In genomic region chr11:33775832-33776231, GRCh38 we compare ENCODE assay signal across 9 cellular contexts. TPM values are rescaled to one million over a fixed set of nuclear protein-coding genes. Genes with fewer than 3 reads are reported as not detected.
A peak's percentile ranks its signal among the peaks of the same experiment; 100 is the strongest.
DNase-seq lines count a peak whose midpoint lies in the region; ATAC-seq and TF ChIP-seq lines count a peak whose summit lies in the region.
"Had no signal": no experiment of that assay in that cellular context is flagged by ENCODE, and none has a peak within 500 bp of the region (broad histone marks: within the 10 kb centered on the region; RNA-seq: fewer than 3 reads in every experiment).

No MANE protein-coding gene starts in this region.

- H3K9me2 ChIP-seq in GM23338 (ENCODE audit: insufficient read depth): peaks cover 4% of the 10 kb centered on the region; the same call in 1 of the 2 replicates

- ATAC-seq in activated CD4-positive, alpha-beta T cell treated with anti-CD3 and anti-CD28 coated beads for 36 hours: no peak
- ATAC-seq in GM23338 (no peak), heart left ventricle (no peak), HG03025 (IDR thresholded peaks at IDR 0.05; ENCODE audit: low FRiP score, unreplicated experiment) (no peak)

- no peaks in the 10 kb centered on the region for H3K9me3 ChIP-seq in heart left ventricle

- POLR2A ChIA-PET in activated CD4-positive, alpha-beta T cell treated with anti-CD3 and anti-CD28 coated beads for 36 hours (lab: Charles Lee): no interaction called here

- H3K4me1 ChIP-seq in GM23338 (ENCODE audit: insufficient read depth): peaks cover 48% of the 10 kb centered on the region
- peaks cover 5 to 74% (median 32%) of the 10 kb centered on the region in 12 donors for H3K4me1 ChIP-seq in heart left ventricle

- H3K27me3 Mint-ChIP-seq in activated CD4-positive, alpha-beta T cell treated with anti-CD3 and anti-CD28 coated beads for 36 hours: peaks cover 17% of the 10 kb centered on the region
- peaks cover 24% of the 10 kb centered on the region for H3K27me3 Mint-ChIP-seq in GM23338 (ENCODE audit: insufficient read depth, low read depth, poor library complexity)
- peaks cover 36% of the 10 kb centered on the region for H3K27me3 Mint-ChIP-seq in activated T-helper 1 cell treated with anti-CD3 and anti-CD28 coated beads, Interleukin-12 subunit alpha, Interleukin-12 subunit beta, Interleukin-2, Interleukin-4 antibody, amounts not matched to agents 30 ng/mL and 10 ng/mL and 1 ng/mL, durations not matched to agents 14 hours and 24 hours and 36 hours (ENCODE audit: insufficient read depth)

- H3K36me3 ChIP-seq in GM23338 (ENCODE audit: insufficient read depth) (no peaks in the 10 kb centered on the region), heart left ventricle (peaks cover 0 to under 1% (median 0%) of the 10 kb centered on the region in 9 donors)

- intact Hi-C loops in activated CD4-positive, alpha-beta T cell treated with anti-CD3 and anti-CD28 coated beads for 36 hours (cut with DNase I, micrococcal nuclease): loop anchor here in 1 of 2 experiments (2.0 kb wide), 2 partner anchors 615 to 883 kb away; partner anchors contain the start of genes CSTF3 and QSER1
- intact Hi-C loops in activated T-helper 1 cell treated with anti-CD3 and anti-CD28 coated beads, Interleukin-12 subunit alpha, Interleukin-12 subunit beta, Interleukin-2, Interleukin-4 antibody, amounts not matched to agents 30 ng/mL and 10 ng/mL and 1 ng/mL, durations not matched to agents 14 hours and 24 hours and 36 hours (cut with micrococcal nuclease): no loop called here
- intact Hi-C loops in heart left ventricle (cut with DNase I): no loop called here

- 27 to 61% (median 39%) methylated on average over 1 of the region's 1 CpG for whole genome bisulfite sequencing in heart left ventricle, 4 donors

- H3K4me2 ChIP-seq in GM23338: peak overlapping the region; percentile 98; the same call in 1 of the 2 replicates

- no peak for DNase-seq in activated CD4-positive, alpha-beta T cell treated with anti-CD3 and anti-CD28 coated beads for 36 hours
- DNase-seq in activated CD4-positive, alpha-beta T cell treated with anti-CD3 and anti-CD28 coated beads, Interleukin-2, amount 50 U/mL, for 48 hours: no peak
- DNase-seq in GM23338 (ENCODE audit: low spot score) (no peak), renal cortical epithelial cell (ENCODE audit: low read depth) (peak; percentile 81), heart left ventricle (no peak), germinal center (ENCODE audit: low spot score) (no peak)
- no peak for DNase-seq in activated T-helper 1 cell treated with anti-CD3 and anti-CD28 coated beads, Interleukin-12 subunit alpha, Interleukin-12 subunit beta, Interleukin-2, Interleukin-4 antibody, amounts not matched to agents 30 ng/mL and 10 ng/mL and 1 ng/mL, durations not matched to agents 14 hours and 24 hours and 36 hours (ENCODE audit: low spot score)
- DNase-seq: NCI-H1417 treated with DMSO at 0.1 percent for 48 hours had no signal

- H3K4me3 ChIP-seq in GM23338: no peak overlapping the region
- H3K4me3 ChIP-seq in heart left ventricle: no peak overlapping the region

- no peaks in the 10 kb centered on the region for H3F3A ChIP-seq in GM23338 (replicated peaks; ENCODE audit: low read depth)

- H3K27ac ChIP-seq in GM23338 (ENCODE audit: low read depth): no peak overlapping the region
- no peak overlapping the region for H3K27ac ChIP-seq in heart left ventricle

- TF ChIP-seq POLR2A in heart left ventricle (IDR thresholded peaks at IDR 0.05): no peak

- H3K4me1 Mint-ChIP-seq in activated CD4-positive, alpha-beta T cell treated with anti-CD3 and anti-CD28 coated beads for 36 hours: peaks cover 34% of the 10 kb centered on the region
- peaks cover 50% of the 10 kb centered on the region for H3K4me1 Mint-ChIP-seq in GM23338
- H3K4me1 Mint-ChIP-seq in activated T-helper 1 cell treated with anti-CD3 and anti-CD28 coated beads, Interleukin-12 subunit alpha, Interleukin-12 subunit beta, Interleukin-2, Interleukin-4 antibody, amounts not matched to agents 30 ng/mL and 10 ng/mL and 1 ng/mL, durations not matched to agents 14 hours and 24 hours and 36 hours (ENCODE audit: low read depth): peaks cover 37% of the 10 kb centered on the region

- peaks cover 20% of the 10 kb centered on the region for H3K79me2 ChIP-seq in GM23338 (replicated peaks; ENCODE audit: insufficient read depth)

- no peak for TF ChIP-seq CTCF in GM23338 (conservative IDR thresholded peaks at IDR 0.05; ENCODE audit: low read depth in 2 of 2)
- TF ChIP-seq CTCF in heart left ventricle (IDR thresholded peaks at IDR 0.05): no peak

- H3K27me3 ChIP-seq in GM23338 (ENCODE audit: insufficient read depth) (peaks cover 29% of the 10 kb centered on the region), heart left ventricle (peaks cover 0 to 6% (median 0%) of the 10 kb centered on the region in 9 donors)

- H3K9me3 Mint-ChIP-seq in activated CD4-positive, alpha-beta T cell treated with anti-CD3 and anti-CD28 coated beads for 36 hours (ENCODE audit: low read depth): no peaks in the 10 kb centered on the region
- no peaks in the 10 kb centered on the region for H3K9me3 Mint-ChIP-seq in GM23338
- no peaks in the 10 kb centered on the region for H3K9me3 Mint-ChIP-seq in activated T-helper 1 cell treated with anti-CD3 and anti-CD28 coated beads, Interleukin-12 subunit alpha, Interleukin-12 subunit beta, Interleukin-2, Interleukin-4 antibody, amounts not matched to agents 30 ng/mL and 10 ng/mL and 1 ng/mL, durations not matched to agents 14 hours and 24 hours and 36 hours

- no peaks in the 10 kb centered on the region for H3K36me3 Mint-ChIP-seq in activated CD4-positive, alpha-beta T cell treated with anti-CD3 and anti-CD28 coated beads for 36 hours (ENCODE audit: low read depth)
- no peaks in the 10 kb centered on the region for H3K36me3 Mint-ChIP-seq in GM23338 (ENCODE audit: low read depth)
- H3K36me3 Mint-ChIP-seq in activated T-helper 1 cell treated with anti-CD3 and anti-CD28 coated beads, Interleukin-12 subunit alpha, Interleukin-12 subunit beta, Interleukin-2, Interleukin-4 antibody, amounts not matched to agents 30 ng/mL and 10 ng/mL and 1 ng/mL, durations not matched to agents 14 hours and 24 hours and 36 hours (ENCODE audit: low read depth): peaks cover 1% of the 10 kb centered on the region

- CTCF ChIA-PET in activated CD4-positive, alpha-beta T cell treated with anti-CD3 and anti-CD28 coated beads for 36 hours (lab: Charles Lee): no interaction called here

- no peak overlapping the region for H2AFZ ChIP-seq in GM23338

- H3K4me3 Mint-ChIP-seq in activated CD4-positive, alpha-beta T cell treated with anti-CD3 and anti-CD28 coated beads for 36 hours: peak overlapping the region; percentile 2
- H3K4me3 Mint-ChIP-seq in GM23338: peak overlapping the region; percentile 85; the same call in 2 of the 3 replicates
- H3K4me3 Mint-ChIP-seq in activated T-helper 1 cell treated with anti-CD3 and anti-CD28 coated beads, Interleukin-12 subunit alpha, Interleukin-12 subunit beta, Interleukin-2, Interleukin-4 antibody, amounts not matched to agents 30 ng/mL and 10 ng/mL and 1 ng/mL, durations not matched to agents 14 hours and 24 hours and 36 hours: peak overlapping the region; percentile 94

- no peak overlapping the region for H3K27ac Mint-ChIP-seq in activated CD4-positive, alpha-beta T cell treated with anti-CD3 and anti-CD28 coated beads for 36 hours
- H3K27ac Mint-ChIP-seq in GM23338: no peak overlapping the region
- H3K27ac Mint-ChIP-seq in activated T-helper 1 cell treated with anti-CD3 and anti-CD28 coated beads, Interleukin-12 subunit alpha, Interleukin-12 subunit beta, Interleukin-2, Interleukin-4 antibody, amounts not matched to agents 30 ng/mL and 10 ng/mL and 1 ng/mL, durations not matched to agents 14 hours and 24 hours and 36 hours: no peak overlapping the region

- peaks cover 20% of the 10 kb centered on the region for H4K20me1 ChIP-seq in GM23338 (replicated peaks; ENCODE audit: insufficient read depth)

TF ChIP-seq in GM23338, 12 proteins besides CTCF, POLR2A, EP300 and RAD21:
- TF ChIP-seq ZNF331 (CRISPR knock-in tag; IDR thresholded peaks at IDR 0.05; ENCODE audit: low read depth): no peak
- TF ChIP-seq STAT1 (IDR thresholded peaks at IDR 0.05; ENCODE audit: unreplicated experiment): no peak

RNA-seq across cellular contexts. Expression of gene FBXO3, which starts 1.5 kb away (rescaled TPM):
- total RNA-seq in activated CD4-positive, alpha-beta T cell treated with anti-CD3 and anti-CD28 coated beads for 36 hours: 10 to 100 TPM; 11.4 to 12.2 TPM
- total RNA-seq in GM23338 (2014; rRNA removed; shearing (Covaris generic)): 28.4 TPM in 2 replicates
- 10.4 and 12.5 TPM in 2 replicates for polyA plus RNA-seq in GM23338 (2016; fragmentation: Nextera tagmentation; extraction: Ambion mirVana)
- total RNA-seq in activated T-helper 1 cell treated with anti-CD3 and anti-CD28 coated beads, Interleukin-12 subunit alpha, Interleukin-12 subunit beta, Interleukin-2, Interleukin-4 antibody, amounts not matched to agents 30 ng/mL and 10 ng/mL and 1 ng/mL, durations not matched to agents 14 hours and 24 hours and 36 hours: 18.6 and 24.3 TPM in 2 replicates
- 57.1 and 64.3 TPM in 2 replicates for total RNA-seq in renal cortical epithelial cell
- total RNA-seq in heart left ventricle: 10 to 100 TPM; 47.3 to 72.8 (median 52.4) TPM
- polyA plus RNA-seq in heart left ventricle: 10 to 100 TPM; 25.7 to 35.4 TPM

RNA-seq across cellular contexts. Expression of gene CD59, which starts 39.6 kb away (rescaled TPM):
- 10 to 100 TPM; 58.2 to 60.0 TPM for total RNA-seq in activated CD4-positive, alpha-beta T cell treated with anti-CD3 and anti-CD28 coated beads for 36 hours
- 41.5 and 61.5 TPM in 2 replicates for total RNA-seq in GM23338 (2014; rRNA removed; shearing (Covaris generic))
- 73.9 and 86.6 TPM in 2 replicates for polyA plus RNA-seq in GM23338 (2016; fragmentation: Nextera tagmentation; extraction: Ambion mirVana)
- 140 and 143 TPM in 2 replicates for total RNA-seq in activated T-helper 1 cell treated with anti-CD3 and anti-CD28 coated beads, Interleukin-12 subunit alpha, Interleukin-12 subunit beta, Interleukin-2, Interleukin-4 antibody, amounts not matched to agents 30 ng/mL and 10 ng/mL and 1 ng/mL, durations not matched to agents 14 hours and 24 hours and 36 hours
- total RNA-seq in renal cortical epithelial cell: 686 and 725 TPM in 2 replicates
- 1,000 to 10,000 TPM in 3 of 9 donors, 100 to 1,000 TPM in 6; 588 to 1,434 (median 930) TPM for total RNA-seq in heart left ventricle
- 1,000 to 10,000 TPM in 1 of 2 donors, 100 to 1,000 TPM in 1; 133 to 1,175 TPM for polyA plus RNA-seq in heart left ventricle

Comparison
In these comparisons a context has a peak if more than half of its experiments do, and no peak if none do; other contexts are left out.
1. H3K4me3 Mint-ChIP-seq: peak in every context shown above with its lines; median percentile 94 in activated T-helper 1 cell treated with anti-CD3 and anti-CD28 coated beads, Interleukin-12 subunit alpha, Interleukin-12 subunit beta, Interleukin-2, Interleukin-4 antibody, amounts not matched to agents 30 ng/mL and 10 ng/mL and 1 ng/mL, durations not matched to agents 14 hours and 24 hours and 36 hours; 85 in GM23338; 2 in activated CD4-positive, alpha-beta T cell treated with anti-CD3 and anti-CD28 coated beads for 36 hours.